In genomic region chr11:70836071-70836470, GRCh38 we compare ENCODE assay signal across 20 cellular contexts.
"Had no signal": no experiment of that assay in that cellular context is flagged by ENCODE, and none has a peak within 500 bp of the region (broad histone marks: within the 10 kb centered on the region; RNA-seq: fewer than 3 reads in every experiment).

No MANE protein-coding gene starts in this region.

- ATAC-seq: left ventricle myocardium superior, natural killer cell, right cardiac atrium, upper lobe of right lung had no signal

- H3K36me3 ChIP-seq: lower lobe of right lung, neutrophil, prostate gland, thoracic aorta, transverse colon, upper lobe of right lung, uterus had no signal

- H3K9me3 ChIP-seq: lower lobe of right lung, neutrophil, prostate gland, thoracic aorta, transverse colon, uterus had no signal

- H3K4me1 ChIP-seq: lower lobe of right lung, parathyroid adenoma, prostate gland, transverse colon, upper lobe of right lung, uterus had no signal

- H3K27me3 ChIP-seq: neutrophil, transverse colon, upper lobe of right lung, uterus had no signal

- DNase-seq: dorsolateral prefrontal cortex; effector CD4-positive, alpha-beta T cell; hypothalamus; immature natural killer cell; islet precursor cell; left ventricle myocardium superior; lower lobe of right lung; natural killer cell; small intestine; stimulated activated CD4-positive, alpha-beta T cell treated with anti-CD3 and anti-CD28 coated beads, Interleukin-15, amount 100 ng/mL, for 24 hours; stimulated activated CD4-positive, alpha-beta T cell treated with anti-CD3 and anti-CD28 coated beads, Interleukin-2, amount 100 ng/mL, for 48 hours; stimulated activated naive B cell treated with anti-CD40 and anti-IgM and Interleukin-4, amounts not matched to agents 10 μg/mL and 1 μg/mL and 100 μg/mL, for 72 hours; transverse colon; upper lobe of right lung; uterus had no signal

- H3K4me3 ChIP-seq: dorsolateral prefrontal cortex, lower lobe of right lung, prostate gland, thoracic aorta, transverse colon, upper lobe of right lung, uterus had no signal

- H3K27ac ChIP-seq: dorsolateral prefrontal cortex, lower lobe of right lung, neutrophil, parathyroid adenoma, prostate gland, thoracic aorta, transverse colon, upper lobe of right lung, uterus had no signal
